1 cellular context compared by ENCODE assay signal in genomic region chr20:50292324-50293243, GRCh38.
TF ChIP-seq lines count a peak whose summit lies in the region.

No MANE protein-coding gene starts in this region.

TF ChIP-seq in HepG2, 621 proteins besides CTCF, POLR2A, EP300 and RAD21 (continued from another document and continues in another):
- TF ChIP-seq ZHX1 (CRISPR knock-in tag; IDR thresholded peaks at IDR 0.05; ENCODE audit: low read depth) (peak; percentile 75), ZBTB44 (CRISPR knock-in tag; IDR thresholded peaks at IDR 0.05) (peak; percentile 95), ZNF18 (CRISPR knock-in tag; IDR thresholded peaks at IDR 0.05; ENCODE audit: insufficient replicate concordance) (peak; percentile 97), ZNF280D (CRISPR knock-in tag; IDR thresholded peaks at IDR 0.05) (peak; percentile 89), ZNF781 (CRISPR knock-in tag; IDR thresholded peaks at IDR 0.05; ENCODE audit: borderline replicate concordance, not compliant biosample characterization) (peak; percentile 71), REST (IDR thresholded peaks at IDR 0.05; ENCODE audit: borderline replicate concordance in 1 of 2, low read depth in 1 of 2, low read length in 2 of 2) (peak in 1 of 2 experiments; percentile 6; a peak in 1 of 4 replicates), ZNF776 (CRISPR knock-in tag; IDR thresholded peaks at IDR 0.05) (peak; percentile 84), ZNF12 (CRISPR knock-in tag; IDR thresholded peaks at IDR 0.05) (peak; percentile 91), ZFP82 (CRISPR knock-in tag; IDR thresholded peaks at IDR 0.05; ENCODE audit: borderline replicate concordance) (peak; percentile 98; the same call in 1 of the 2 replicates), ZNF607 (CRISPR knock-in tag; IDR thresholded peaks at IDR 0.05; ENCODE audit: borderline replicate concordance) (peak; percentile 88), GATA4 (IDR thresholded peaks at IDR 0.05; ENCODE audit: borderline replicate concordance, low read depth) (peak; percentile 83; the same call in 1 of the 2 replicates), ZFP91 (CRISPR knock-in tag; IDR thresholded peaks at IDR 0.05; ENCODE audit: borderline replicate concordance) (peak; percentile 98), KAT7 (CRISPR knock-in tag; IDR thresholded peaks at IDR 0.05; ENCODE audit: borderline replicate concordance) (peak; percentile 98), PATZ1 (CRISPR knock-in tag; IDR thresholded peaks at IDR 0.05) (peak; percentile 100), ZNF850 (CRISPR knock-in tag; conservative IDR thresholded peaks at IDR 0.05) (no peak), GRHL1 (CRISPR knock-in tag; conservative IDR thresholded peaks at IDR 0.05) (no peak), ARID3A (IDR thresholded peaks at IDR 0.05; ENCODE audit: low read depth, low read length) (0 out of 2 replicates have a peak, but pooled peaks have one; percentile 42), TMF1 (CRISPR knock-in tag; IDR thresholded peaks at IDR 0.05; ENCODE audit: low read depth) (0 out of 2 replicates have a peak, but pooled peaks have one; percentile 27), ZNF577 (CRISPR knock-in tag; IDR thresholded peaks at IDR 0.05; ENCODE audit: borderline replicate concordance, low read depth) (peak; percentile 98; the same call in 1 of the 2 replicates), ZNF3 (CRISPR knock-in tag; IDR thresholded peaks at IDR 0.05) (peak; percentile 82), IRF1 (CRISPR knock-in tag; IDR thresholded peaks at IDR 0.05; ENCODE audit: low read depth) (peak; percentile 90; the same call in 1 of the 2 replicates), ZNF460 (CRISPR knock-in tag; IDR thresholded peaks at IDR 0.05; ENCODE audit: borderline replicate concordance) (peak; percentile 75; the same call in 1 of the 2 replicates), SNAPC5 (CRISPR knock-in tag; IDR thresholded peaks at IDR 0.05; ENCODE audit: borderline replicate concordance) (no peak; the same call in 1 of the 2 replicates), PCBP1 (IDR thresholded peaks at IDR 0.05; ENCODE audit: borderline replicate concordance, low read depth, low read length) (peak; percentile 96), ZMAT5 (CRISPR knock-in tag; IDR thresholded peaks at IDR 0.05; ENCODE audit: borderline replicate concordance, low read depth) (no peak), SYNCRIP (IDR thresholded peaks at IDR 0.05; ENCODE audit: insufficient read depth, low read depth, low read length) (no peak), ZNF772 (CRISPR knock-in tag; IDR thresholded peaks at IDR 0.05) (peak; percentile 96)
